ENCODE assay signal across 14 cellular contexts in the genomic region with DNA sequence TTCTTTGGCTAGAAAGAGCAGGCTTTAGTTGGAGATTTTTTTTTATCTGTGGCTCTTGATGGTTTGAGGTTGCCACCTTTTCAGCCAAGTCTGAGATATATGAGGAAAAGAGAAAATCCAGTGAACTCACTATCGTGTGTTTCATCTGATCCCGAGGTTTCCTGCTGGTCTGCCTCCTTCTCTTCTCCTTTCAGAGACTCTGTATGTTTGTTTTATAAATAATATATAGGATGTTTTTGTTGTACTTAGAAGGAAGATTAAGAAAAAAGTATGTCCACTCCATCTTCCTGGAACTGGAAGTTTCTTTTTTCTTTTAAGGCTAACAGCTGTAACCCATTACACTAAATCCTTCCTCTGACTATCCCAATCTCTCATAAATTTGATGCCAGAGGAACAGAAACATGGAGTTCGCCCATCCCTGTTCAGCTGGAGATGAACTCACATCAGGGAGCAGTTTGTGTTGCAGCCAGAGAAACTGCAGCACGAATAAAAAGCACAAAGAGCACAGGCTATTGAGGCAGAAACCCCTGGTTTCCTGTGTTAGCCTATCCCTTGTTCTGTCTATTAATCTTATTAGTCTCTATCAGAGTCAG. TPM values are rescaled to one million over a fixed set of nuclear protein-coding genes. Genes with fewer than 3 reads are reported as not detected.
DNase-seq lines count a peak whose midpoint lies in the region; ATAC-seq and TF ChIP-seq lines count a peak whose summit lies in the region.
"Had no signal": no experiment of that assay in that cellular context is flagged by ENCODE, and none has a peak within 500 bp of the region (broad histone marks: within the 10 kb centered on the region; RNA-seq: fewer than 3 reads in every experiment).

No MANE protein-coding gene starts in this region.

- CTCF ChIA-PET in RWPE1 (lab: Yijun Ruan, JAX): interaction anchor here (0.6 to 0.8 kb wide), 2 partner anchors 165 to 937 kb away, joined by 3 read pairs; no protein-coding TSS in a partner anchor

- no peaks in the 10 kb centered on the region for H3K27me3 ChIP-seq in gastroesophageal sphincter
- no peaks in the 10 kb centered on the region for H3K27me3 ChIP-seq in sigmoid colon
- H3K27me3 ChIP-seq: cardiac muscle cell, ovary had no signal

- DNase-seq in GM03348 (ENCODE audit: low spot score) (peak; percentile 57), RWPE1 (ENCODE audit: low spot score) (no peak), sigmoid colon (no peak), iPS-NIHi7 (ENCODE audit: extremely low spot score) (no peak), G401 (ENCODE audit: low spot score) (no peak)
- DNase-seq: MM.1S; NCI-H2227 treated with DMSO at 0.1 percent for 48 hours; ovary; stimulated activated CD4-positive, alpha-beta T cell treated with anti-CD3 and anti-CD28 coated beads, Interleukin-4, amount 100 ng/mL, for 24 hours; T1000 had no signal

- in situ Hi-C loops in G401 (cut with HindIII; ENCODE audit: low sequenced_read_pairs): no loop called here

- H3K4me1 ChIP-seq in gastroesophageal sphincter (no peaks in the 10 kb centered on the region), sigmoid colon (no peaks in the 10 kb centered on the region)

- peaks cover 5 to 68% of the 10 kb centered on the region in 2 donors for H3K36me3 ChIP-seq in gastroesophageal sphincter
- peaks cover 0 to 59% (median 24%) of the 10 kb centered on the region in 4 donors for H3K36me3 ChIP-seq in sigmoid colon
- H3K36me3 ChIP-seq: ovary had no signal

- TF ChIP-seq EP300 in gastroesophageal sphincter (IDR thresholded peaks at IDR 0.05) (no peak), sigmoid colon (IDR thresholded peaks at IDR 0.05) (no peak)

- WGBS in gastroesophageal sphincter (ENCODE audit: low coverage in 1 of 2), 2 donors: 31 to 42% methylated on average over 4 of the region's 4 CpGs
- WGBS in sigmoid colon, 2 donors: 72 to 81% methylated on average over 4 of the region's 4 CpGs

- TF ChIP-seq CTCF in RWPE1 (conservative IDR thresholded peaks at IDR 0.05; ENCODE audit: low read depth) (no peak), gastroesophageal sphincter (IDR thresholded peaks at IDR 0.05) (no peak), sigmoid colon (IDR thresholded peaks at IDR 0.05) (no peak)

- peak overlapping the region; percentile 80 for H3K27ac ChIP-seq in RWPE1
- H3K27ac ChIP-seq in gastroesophageal sphincter: peak overlapping the region in 3 of 4 donors; percentile 41 to 63 (median 41)
- H3K27ac ChIP-seq in sigmoid colon: peak overlapping the region in 3 of 4 donors; percentile 41 to 49 (median 48)
- H3K27ac ChIP-seq: cardiac muscle cell, ovary had no signal

- no peaks in the 10 kb centered on the region for H3K9me3 ChIP-seq in gastroesophageal sphincter
- H3K9me3 ChIP-seq in sigmoid colon: no peaks in the 10 kb centered on the region
- H3K9me3 ChIP-seq: ovary had no signal

- intact Hi-C loops in sigmoid colon (cut with DNase I): no loop called here

- POLR2A ChIA-PET in RWPE1 (lab: Yijun Ruan, JAX; ENCODE audit: low non-redundant PET): no interaction called here

- no peak for TF ChIP-seq POLR2A in gastroesophageal sphincter (IDR thresholded peaks at IDR 0.05)
- no peak for TF ChIP-seq POLR2A in sigmoid colon (IDR thresholded peaks at IDR 0.05)

- ATAC-seq in gastroesophageal sphincter: no peak
- no peak for ATAC-seq in GM18861 (IDR thresholded peaks at IDR 0.05; ENCODE audit: unreplicated experiment)
- ATAC-seq in GM19324 (IDR thresholded peaks at IDR 0.05; ENCODE audit: low FRiP score, unreplicated experiment): no peak

- no peak overlapping the region for H3K4me3 ChIP-seq in gastroesophageal sphincter
- H3K4me3 ChIP-seq in sigmoid colon: no peak overlapping the region
- H3K4me3 ChIP-seq: cardiac muscle cell, ovary had no signal

RNA-seq across cellular contexts. Expression of a gene that starts 20.7 kb away (rescaled TPM):
- total RNA-seq in gastroesophageal sphincter: 10 to 100 TPM; 20.1 to 28.9 (median 25.7) TPM
- 10 to 100 TPM; 19.7 to 27.3 (median 22.7) TPM for total RNA-seq in sigmoid colon
- polyA plus RNA-seq in sigmoid colon: 10 to 100 TPM; 20.4 to 23.8 (median 20.7) TPM
- 18.8 and 19.0 TPM in 2 replicates for total RNA-seq in G401 (2014; rRNA removed; shearing (Covaris generic))

RNA-seq across cellular contexts. Expression of a gene that starts 29.6 kb away (rescaled TPM):
- total RNA-seq in gastroesophageal sphincter: 10 to 100 TPM in 1 of 4 donors, 1 to 10 TPM in 3; 4.8 to 16.6 (median 6.5) TPM
- 10 to 100 TPM in 2 of 4 donors, 1 to 10 TPM in 2; 8.6 to 11.1 (median 10.5) TPM for total RNA-seq in sigmoid colon
- 10 to 100 TPM; 10.1 to 28.9 (median 20.4) TPM for polyA plus RNA-seq in sigmoid colon
- total RNA-seq in G401 (2014; rRNA removed; shearing (Covaris generic)): 47.0 and 56.9 TPM in 2 replicates
